ENCODE assay signal across 1 cellular context in genomic region chr1:1179339-1179982, GRCh38.
TF ChIP-seq lines count a peak whose summit lies in the region.

No MANE protein-coding gene starts in this region.

TF ChIP-seq in GM12878, 131 proteins besides CTCF, POLR2A, EP300 and RAD21:
- no peak for TF ChIP-seq BCL11A (IDR thresholded peaks at IDR 0.05; ENCODE audit: low read depth, low read length)
- 0 out of 2 replicates have a peak, but pooled peaks have one; percentile 16 for TF ChIP-seq NR2F1 (conservative IDR thresholded peaks at IDR 0.05)
- TF ChIP-seq MEF2B (IDR thresholded peaks at IDR 0.05; ENCODE audit: partially characterized antibody, poor library complexity, severe bottlenecking) = no peak
